In genomic region chr11:60887531-60887930, GRCh38 we compare ENCODE assay signal across 8 cellular contexts. TPM values are rescaled to one million over a fixed set of nuclear protein-coding genes. Genes with fewer than 3 reads are reported as not detected.
A peak's percentile ranks its signal among the peaks of the same experiment; 100 is the strongest.
DNase-seq lines count a peak whose midpoint lies in the region; ATAC-seq and TF ChIP-seq lines count a peak whose summit lies in the region.

No MANE protein-coding gene starts in this region.

- no peak overlapping the region for H3K4me3 Mint-ChIP-seq in CD8-positive, alpha-beta T cell

- H3K9me3 ChIP-seq in CD8-positive, alpha-beta T cell (ENCODE audit: low read length) = no peaks in the 10 kb centered on the region
- H3K9me3 ChIP-seq in WERI-Rb-1 (ENCODE audit: severe bottlenecking) = no peaks in the 10 kb centered on the region

- POLR2A ChIA-PET in CD8-positive, alpha-beta T cell (lab: Charles Lee) = interaction anchor here (0.6 to 1.0 kb wide), 2 partner anchors 57 to 104 kb away, joined by 3 to 4 read pairs; no protein-coding TSS in a partner anchor

- no peak overlapping the region for H3K4me3 ChIP-seq in CD8-positive, alpha-beta T cell (ENCODE audit: low read depth, low read length)
- no peak overlapping the region for H3K4me3 ChIP-seq in WERI-Rb-1 (ENCODE audit: low read depth, low read length)
- H3K4me3 ChIP-seq in fibroblast of villous mesenchyme (ENCODE audit: low read depth, low read length) = no peak overlapping the region

- H3K27ac Mint-ChIP-seq in CD8-positive, alpha-beta T cell = no peak overlapping the region

- CTCF ChIA-PET in CD8-positive, alpha-beta T cell (lab: Charles Lee) = interaction anchor here (0.7 to 6.7 kb wide), 20 partner anchors 10 to 194 kb away, joined by 3 to 98 read pairs (median 5); partner anchors contain the start of genes PRPF19 and PTGDR2

- peaks cover 6% of the 10 kb centered on the region for H3K4me1 Mint-ChIP-seq in CD8-positive, alpha-beta T cell (ENCODE audit: low read depth)

- peaks cover 8% of the 10 kb centered on the region for H3K36me3 ChIP-seq in CD8-positive, alpha-beta T cell (ENCODE audit: insufficient read depth, low read length)
- peaks cover 17% of the 10 kb centered on the region for H3K36me3 ChIP-seq in WERI-Rb-1

- peak; percentile 82 for ATAC-seq in CD8-positive, alpha-beta T cell
- ATAC-seq in GM18909 (IDR thresholded peaks at IDR 0.05; ENCODE audit: poor library complexity, unreplicated experiment) = peak; percentile 50
- no peak for ATAC-seq in HG02938 (IDR thresholded peaks at IDR 0.05; ENCODE audit: unreplicated experiment)

- H3K27me3 Mint-ChIP-seq in CD8-positive, alpha-beta T cell (ENCODE audit: low read depth) = no peaks in the 10 kb centered on the region

- no peak overlapping the region for H3K27ac ChIP-seq in CD8-positive, alpha-beta T cell (ENCODE audit: low read depth, low read length)
- H3K27ac ChIP-seq in WERI-Rb-1 = no peak overlapping the region

- peak in 5 of 7 experiments; percentile 33 to 66 (median 44) for DNase-seq in CD8-positive, alpha-beta T cell
- DNase-seq in NCI-H146 treated with DMSO at 0.1 percent for 48 hours (lab: John Stamatoyannopoulos, UW; ENCODE audit: unreplicated experiment) = peak; percentile 49
- peak; percentile 68 for DNase-seq in WERI-Rb-1
- peak; percentile 53 for DNase-seq in fibroblast of villous mesenchyme (ENCODE audit: low read depth)
- DNase-seq in pons (ENCODE audit: low spot score) = peak; percentile 58
- no peak for DNase-seq in inferior parietal cortex (ENCODE audit: extremely low spot score)

- intact Hi-C loops in CD8-positive, alpha-beta T cell (cut with DNase I, micrococcal nuclease) = loop anchor here (1.0 to 5.0 kb wide), 3 partner anchors 56 to 113 kb away; no protein-coding TSS in a partner anchor

- H3K36me3 Mint-ChIP-seq in CD8-positive, alpha-beta T cell = peaks cover 72% of the 10 kb centered on the region

- no peaks in the 10 kb centered on the region for H3K4me1 ChIP-seq in CD8-positive, alpha-beta T cell (ENCODE audit: insufficient read depth, low read length)

- H3K9me3 Mint-ChIP-seq in CD8-positive, alpha-beta T cell = no peaks in the 10 kb centered on the region

- TF ChIP-seq CTCF in CD8-positive, alpha-beta T cell (IDR thresholded peaks at IDR 0.05) = peak; percentile 52
- TF ChIP-seq CTCF in WERI-Rb-1 (IDR thresholded peaks at IDR 0.05; ENCODE audit: low read depth, low read length) = peak; percentile 79
- TF ChIP-seq CTCF in fibroblast of villous mesenchyme (IDR thresholded peaks at IDR 0.05; ENCODE audit: insufficient read depth, low read depth, low read length) = peak; percentile 76

- no peaks in the 10 kb centered on the region for H3K27me3 ChIP-seq in CD8-positive, alpha-beta T cell (ENCODE audit: insufficient read depth, low read length)
- H3K27me3 ChIP-seq in WERI-Rb-1 (ENCODE audit: insufficient read depth, low read depth, severe bottlenecking) = no peaks in the 10 kb centered on the region

RNA-seq across cellular contexts. Expression of gene PRPF19, which starts 18.9 kb away (rescaled TPM):
- total RNA-seq in CD8-positive, alpha-beta T cell = 10 to 100 TPM; 96.1 to 99.4 TPM
- 40.9 and 41.5 TPM in 2 replicates for total RNA-seq in fibroblast of villous mesenchyme

RNA-seq across cellular contexts. Expression of gene ZP1, which starts 20.2 kb away (rescaled TPM):
- not detected for total RNA-seq in CD8-positive, alpha-beta T cell
- not detected in 2 replicates for total RNA-seq in fibroblast of villous mesenchyme

RNA-seq across cellular contexts. Expression of gene TMEM109, which starts 26.4 kb away (rescaled TPM):
- 10 to 100 TPM; 46.7 to 52.2 TPM for total RNA-seq in CD8-positive, alpha-beta T cell
- total RNA-seq in fibroblast of villous mesenchyme = 28.9 and 38.3 TPM in 2 replicates

RNA-seq across cellular contexts. Expression of gene PTGDR2, which starts 31.8 kb away (rescaled TPM):
- under 1 TPM; 0.19 to 0.22 TPM for total RNA-seq in CD8-positive, alpha-beta T cell
- total RNA-seq in fibroblast of villous mesenchyme = under 0.01 TPM in 1 of 2 replicates, not detected in the other

RNA-seq across cellular contexts. Expression of gene TMEM132A, which starts 36.7 kb away (rescaled TPM):
- not detected for total RNA-seq in CD8-positive, alpha-beta T cell
- 29.3 and 40.6 TPM in 2 replicates for total RNA-seq in fibroblast of villous mesenchyme
